ENCODE assay signal across 1 cellular context in genomic region chr5:176837707-176838115, GRCh38.
TF ChIP-seq lines count a peak whose summit lies in the region.

No MANE protein-coding gene starts in this region.

TF ChIP-seq in K562, 482 proteins besides CTCF, POLR2A, EP300 and RAD21 (continued from another document and continues in another):
- TF ChIP-seq JUND (IDR thresholded peaks at IDR 0.05; ENCODE audit: borderline replicate concordance, low read depth, low read length) = peak; percentile 52; the same call in 1 of the 2 replicates
- peak; percentile 70; the same call in 1 of the 3 replicates for TF ChIP-seq JUND (tag; IDR thresholded peaks at IDR 0.05; ENCODE audit: borderline replicate concordance, low read depth, low read length)
- TF ChIP-seq ZBTB9 (CRISPR knock-in tag; IDR thresholded peaks at IDR 0.05) = peak; percentile 92
- no peak for TF ChIP-seq CTCFL (IDR thresholded peaks at IDR 0.05; ENCODE audit: borderline replicate concordance, insufficient read depth, low read depth, low read length, poor library complexity, severe bottlenecking)
- TF ChIP-seq RFX1 (IDR thresholded peaks at IDR 0.05) = no peak
- TF ChIP-seq FOXK2 (conservative IDR thresholded peaks at IDR 0.05 in 1 of 2, IDR thresholded peaks at IDR 0.05 in 1 of 2; ENCODE audit: low read depth in 2 of 2) = no peak
- no peak for TF ChIP-seq KLF1 (tag; IDR thresholded peaks at IDR 0.05)
- no peak for TF ChIP-seq SETDB1 (IDR thresholded peaks at IDR 0.05; ENCODE audit: low read length)
- no peak for TF ChIP-seq GTF3C2 (IDR thresholded peaks at IDR 0.05; ENCODE audit: borderline replicate concordance, extremely low read depth, insufficient read length)
- no peak for TF ChIP-seq SMARCA4 (IDR thresholded peaks at IDR 0.05)
- TF ChIP-seq ZKSCAN1 (IDR thresholded peaks at IDR 0.05; ENCODE audit: low read depth, low read length) = no peak
- no peak for TF ChIP-seq PHB (CRISPR knock-in tag; IDR thresholded peaks at IDR 0.05)
- peak; percentile 92 for TF ChIP-seq ZNF583 (CRISPR knock-in tag; IDR thresholded peaks at IDR 0.05)
- peak; percentile 100 for TF ChIP-seq NR3C1 (CRISPR knock-in tag; IDR thresholded peaks at IDR 0.05)
- peak; percentile 96; the same call in 1 of the 2 replicates for TF ChIP-seq ZNF124 (CRISPR knock-in tag; IDR thresholded peaks at IDR 0.05)
- peak; percentile 99 for TF ChIP-seq ZNF395 (CRISPR knock-in tag; IDR thresholded peaks at IDR 0.05)
- TF ChIP-seq ZNF134 (CRISPR knock-in tag; conservative IDR thresholded peaks at IDR 0.05) = 0 out of 2 replicates have a peak, but pooled peaks have one; percentile 41
- TF ChIP-seq ZNF274 (IDR thresholded peaks at IDR 0.05; ENCODE audit: borderline replicate concordance, low read depth, low read length) = no peak
- TF ChIP-seq ZNF3 (CRISPR knock-in tag; IDR thresholded peaks at IDR 0.05) = no peak
- TF ChIP-seq TCF3 (CRISPR knock-in tag; IDR thresholded peaks at IDR 0.05) = peak; percentile 66
- TF ChIP-seq ELF1 (tag; IDR thresholded peaks at IDR 0.05) = no peak
- no peak for TF ChIP-seq ZNF280B (CRISPR knock-in tag; IDR thresholded peaks at IDR 0.05)
- no peak for TF ChIP-seq SMAD1 (IDR thresholded peaks at IDR 0.05; ENCODE audit: low read depth, low read length, partially characterized antibody)
- no peak for TF ChIP-seq ZNF398 (CRISPR knock-in tag; IDR thresholded peaks at IDR 0.05)
- TF ChIP-seq SMARCA5 (IDR thresholded peaks at IDR 0.05) = no peak
- peak; percentile 78 for TF ChIP-seq ZBTB17 (CRISPR knock-in tag; IDR thresholded peaks at IDR 0.05)
- no peak for TF ChIP-seq WHSC1 (IDR thresholded peaks at IDR 0.05; ENCODE audit: low read length)
- no peak for TF ChIP-seq ZC3H4 (CRISPR knock-in tag; IDR thresholded peaks at IDR 0.05; ENCODE audit: borderline replicate concordance)
- no peak for TF ChIP-seq NFXL1 (CRISPR knock-in tag; IDR thresholded peaks at IDR 0.05)
- TF ChIP-seq ZNF609 (CRISPR knock-in tag; IDR thresholded peaks at IDR 0.05; ENCODE audit: borderline replicate concordance) = peak; percentile 99
- TF ChIP-seq JUNB (CRISPR knock-in tag; conservative IDR thresholded peaks at IDR 0.05) = no peak
- TF ChIP-seq BCOR (IDR thresholded peaks at IDR 0.05) = no peak
- TF ChIP-seq VEZF1 (CRISPR knock-in tag; IDR thresholded peaks at IDR 0.05) = peak; percentile 76
- 0 out of 2 replicates have a peak, but pooled peaks have one; percentile 34 for TF ChIP-seq ZNF449 (CRISPR knock-in tag; IDR thresholded peaks at IDR 0.05)
- no peak for TF ChIP-seq E4F1 (CRISPR knock-in tag; IDR thresholded peaks at IDR 0.05; ENCODE audit: borderline replicate concordance)
- TF ChIP-seq NFIX (CRISPR knock-in tag; IDR thresholded peaks at IDR 0.05; ENCODE audit: low read depth) = no peak
- peak; percentile 95 for TF ChIP-seq CXXC5 (CRISPR knock-in tag; IDR thresholded peaks at IDR 0.05)
- no peak for TF ChIP-seq ASH1L (IDR thresholded peaks at IDR 0.05; ENCODE audit: borderline replicate concordance, low read depth, partially characterized antibody)
